ENCODE assay signal across 8 cellular contexts in the genomic region with DNA sequence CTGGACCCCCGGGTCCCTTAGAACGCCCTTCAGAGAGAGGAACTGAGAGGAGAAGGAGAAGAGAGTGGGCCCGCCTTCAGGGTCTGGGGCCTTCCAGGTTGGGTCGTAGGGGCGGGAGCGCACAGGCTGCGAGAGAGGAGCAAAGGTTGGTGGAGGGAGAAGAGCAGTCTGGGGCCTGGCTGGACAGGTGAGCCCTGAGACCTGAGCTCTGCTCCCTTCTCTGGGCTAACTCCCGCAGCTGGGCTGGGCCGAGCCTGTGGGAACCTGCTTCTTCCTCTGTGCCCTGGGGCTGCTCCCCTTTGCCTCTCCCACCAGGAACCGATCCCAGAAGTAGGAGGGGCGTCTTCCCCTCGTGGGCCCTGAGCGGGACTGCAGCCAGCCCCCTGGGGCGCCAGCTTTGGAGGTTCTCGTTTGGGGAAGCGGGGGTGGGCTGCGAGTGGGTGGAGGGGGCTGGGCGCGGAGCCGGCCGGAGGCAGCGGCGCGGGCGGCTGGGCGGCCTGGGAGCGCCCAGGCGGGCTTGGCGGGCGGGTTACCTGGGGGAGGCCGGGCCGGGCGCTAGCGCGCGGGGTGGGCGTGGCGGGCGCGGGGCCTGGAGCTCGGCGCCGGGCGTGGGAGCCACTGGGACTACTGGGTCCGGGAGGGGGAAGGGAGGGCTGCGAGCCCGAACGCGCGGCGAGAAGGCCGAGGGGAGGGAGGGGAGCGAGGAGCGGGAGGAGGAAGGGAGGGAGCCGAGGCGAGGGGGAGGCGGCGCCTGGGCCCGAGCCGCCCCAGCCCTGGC. TPM values are rescaled to one million over a fixed set of nuclear protein-coding genes. Genes with fewer than 3 reads are reported as not detected.
DNase-seq lines count a peak whose midpoint lies in the region; ATAC-seq and TF ChIP-seq lines count a peak whose summit lies in the region.

A gene (plus strand): TSS at position 777 of the 778 bp plus-strand sequence. CDS start 4,211 bp downstream, outside the sequence.

- H2AFZ ChIP-seq in neural progenitor cell (replicated peaks), result no peak within 1 kb of the TSS

- H3K9me3 Mint-ChIP-seq in CD4-positive, CD25-positive, alpha-beta regulatory T cell, result peaks cover 0 to 2% (median 0%) of the 10 kb centered on the region in 7 donors
- no peaks in the 10 kb centered on the region for H3K9me3 Mint-ChIP-seq in activated naive CD4-positive, alpha-beta T cell treated with anti-CD3 and anti-CD28 coated beads, Interleukin-2, amount 50 U/mL, for 72 hours
- H3K9me3 Mint-ChIP-seq in neural progenitor cell, result no peaks in the 10 kb centered on the region

- H3K27me3 ChIP-seq in CD4-positive, CD25-positive, alpha-beta regulatory T cell (ENCODE audit: control insufficient read depth, insufficient read depth, low read length), result peaks cover 5% of the 10 kb centered on the region
- H3K27me3 ChIP-seq in neural progenitor cell (no peaks in the 10 kb centered on the region), upper lobe of left lung (no peaks in the 10 kb centered on the region)

- H3K36me3 Mint-ChIP-seq in CD4-positive, CD25-positive, alpha-beta regulatory T cell, result no peaks in the 10 kb centered on the region
- H3K36me3 Mint-ChIP-seq in activated naive CD4-positive, alpha-beta T cell treated with anti-CD3 and anti-CD28 coated beads, Interleukin-2, amount 50 U/mL, for 72 hours, result no peaks in the 10 kb centered on the region
- peaks cover 5% of the 10 kb centered on the region for H3K36me3 Mint-ChIP-seq in neural progenitor cell

- H3K4me2 ChIP-seq in neural progenitor cell, result peak within 1 kb of the TSS; percentile 99

- peak within 1 kb of the TSS; percentile 48 for H3K4me3 ChIP-seq in CD4-positive, CD25-positive, alpha-beta regulatory T cell (ENCODE audit: low read depth, low read length)
- H3K4me3 ChIP-seq in neural progenitor cell (peak within 1 kb of the TSS; percentile 74), upper lobe of left lung (peak within 1 kb of the TSS; percentile 57 to 80 (median 74))

- no peak for TF ChIP-seq CTCF in neural progenitor cell (IDR thresholded peaks at IDR 0.05)
- TF ChIP-seq CTCF in upper lobe of left lung (IDR thresholded peaks at IDR 0.05), result peak in 1 of 6 experiments; percentile 5

- ATAC-seq in CD4-positive, CD25-positive, alpha-beta regulatory T cell (ENCODE audit: low read depth in 2 of 2), result peak; percentile 55 to 57
- ATAC-seq in HG02759 (IDR thresholded peaks at IDR 0.05; ENCODE audit: unreplicated experiment) (peak; percentile 51), upper lobe of left lung (ENCODE audit: low FRiP score in 2 of 2) (peak; percentile 35 to 86), GM21526 (IDR thresholded peaks at IDR 0.05; ENCODE audit: low FRiP score, unreplicated experiment) (no peak)
- peak; percentile 49 to 63 for ATAC-seq in activated naive CD4-positive, alpha-beta T cell treated with anti-CD3 and anti-CD28 coated beads, Interleukin-2, amount 50 U/mL, for 72 hours

- peak within 1 kb of the TSS; percentile 74 to 92 (median 87) for H3K4me3 Mint-ChIP-seq in CD4-positive, CD25-positive, alpha-beta regulatory T cell
- peak within 1 kb of the TSS; percentile 97 for H3K4me3 Mint-ChIP-seq in neural progenitor cell

- H3K4me1 ChIP-seq in CD4-positive, CD25-positive, alpha-beta regulatory T cell (ENCODE audit: control insufficient read depth, insufficient read depth, low read length, poor library complexity, severe bottlenecking), result peaks cover 31% of the 10 kb centered on the region
- peaks cover 51% of the 10 kb centered on the region for H3K4me1 ChIP-seq in neural progenitor cell
- peaks cover 31 to 44% (median 35%) of the 10 kb centered on the region in 4 donors for H3K4me1 ChIP-seq in upper lobe of left lung

- H3K4me1 Mint-ChIP-seq in CD4-positive, CD25-positive, alpha-beta regulatory T cell, result peaks cover 0 to 40% (median 14%) of the 10 kb centered on the region in 4 donors
- H3K4me1 Mint-ChIP-seq in neural progenitor cell, result peaks cover 72% of the 10 kb centered on the region

- peak in 2 of 4 donors; percentile 26 to 48 for TF ChIP-seq POLR2A in upper lobe of left lung (IDR thresholded peaks at IDR 0.05)

- H3K79me2 ChIP-seq in neural progenitor cell (ENCODE audit: low read depth), result peaks cover 81% of the 10 kb centered on the region

- TF ChIP-seq EP300 in upper lobe of left lung (IDR thresholded peaks at IDR 0.05), result no peak

- H3K27me3 Mint-ChIP-seq in CD4-positive, CD25-positive, alpha-beta regulatory T cell, result peaks cover 23% of the 10 kb centered on the region
- peaks cover 15% of the 10 kb centered on the region for H3K27me3 Mint-ChIP-seq in neural progenitor cell (ENCODE audit: insufficient read depth, low read depth)

- no peaks in the 10 kb centered on the region for H3K36me3 ChIP-seq in CD4-positive, CD25-positive, alpha-beta regulatory T cell (ENCODE audit: control insufficient read depth, insufficient read depth, low read length)
- H3K36me3 ChIP-seq in neural progenitor cell, result peaks cover 4% of the 10 kb centered on the region
- peaks cover 0 to 2% (median 0%) of the 10 kb centered on the region in 4 donors for H3K36me3 ChIP-seq in upper lobe of left lung

- H4K20me1 ChIP-seq in neural progenitor cell (ENCODE audit: low read depth), result peaks cover 53% of the 10 kb centered on the region

- 9 to 14% methylated on average over 33 to 60 of the region's 60 CpGs for WGBS in upper lobe of left lung, 2 donors

- H3K9me3 ChIP-seq in CD4-positive, CD25-positive, alpha-beta regulatory T cell (ENCODE audit: control insufficient read depth in 2 of 2, low read length in 2 of 2), result no peaks in the 10 kb centered on the region
- no peaks in the 10 kb centered on the region for H3K9me3 ChIP-seq in neural progenitor cell (ENCODE audit: low read depth)
- no peaks in the 10 kb centered on the region for H3K9me3 ChIP-seq in upper lobe of left lung

- peak in 2 of 3 donors; percentile 45 to 46 for DNase-seq in CD4-positive, CD25-positive, alpha-beta regulatory T cell
- DNase-seq in RPMI7951 (ENCODE audit: low read depth), result peak; percentile 72
- peak in 1 of 2 donors; percentile 25 for DNase-seq in activated naive CD4-positive, alpha-beta T cell treated with anti-CD3 and anti-CD28 coated beads, Interleukin-2, amount 50 U/mL, for 72 hours (ENCODE audit: low spot score in 2 of 2)
- DNase-seq in globus pallidus (ENCODE audit: low spot score), result peak; percentile 91
- DNase-seq in neural progenitor cell (ENCODE audit: low spot score), result peak; percentile 76
- peak; percentile 67 to 94 for DNase-seq in upper lobe of left lung

- H3F3A ChIP-seq in neural progenitor cell (ENCODE audit: low read depth), result peaks cover 77% of the 10 kb centered on the region

- H3K9ac ChIP-seq in neural progenitor cell, result peak within 1 kb of the TSS; percentile 77

- H3K27ac Mint-ChIP-seq in CD4-positive, CD25-positive, alpha-beta regulatory T cell, result peak within 1 kb of the TSS; percentile 86 to 95 (median 90)
- peak within 1 kb of the TSS; percentile 27 to 78 for H3K27ac Mint-ChIP-seq in activated naive CD4-positive, alpha-beta T cell treated with anti-CD3 and anti-CD28 coated beads, Interleukin-2, amount 50 U/mL, for 72 hours
- peak within 1 kb of the TSS; percentile 100 for H3K27ac Mint-ChIP-seq in neural progenitor cell

- H3K27ac ChIP-seq in CD4-positive, CD25-positive, alpha-beta regulatory T cell (ENCODE audit: insufficient read depth, low read length, poor library complexity, severe bottlenecking), result peak within 1 kb of the TSS; percentile 14
- H3K27ac ChIP-seq in neural progenitor cell (peak within 1 kb of the TSS; percentile 91), upper lobe of left lung (peak within 1 kb of the TSS; percentile 77 to 89 (median 83))

RNA-seq across cellular contexts. Expression of the gene that starts here (rescaled TPM):
- total RNA-seq in CD4-positive, CD25-positive, alpha-beta regulatory T cell, result 5.0 TPM
- 1 to 10 TPM; 1.2 to 3.5 (median 1.9) TPM for polyA plus RNA-seq in CD4-positive, CD25-positive, alpha-beta regulatory T cell
- total RNA-seq in RPMI7951 (2014; rRNA removed; shearing (Covaris generic)), result 12.0 and 16.6 TPM in 2 replicates
- total RNA-seq in activated naive CD4-positive, alpha-beta T cell treated with anti-CD3 and anti-CD28 coated beads, Interleukin-2, amount 50 U/mL, for 72 hours, result 10 to 100 TPM; 15.2 to 20.7 TPM
- total RNA-seq in neural progenitor cell (ENCODE audit: low replicate concordance) (85.3 and 234 TPM in 2 replicates), upper lobe of left lung (100 to 1,000 TPM in 5 of 6 donors, 10 to 100 TPM in 1; 75.4 to 147 (median 111) TPM)

Comparison
In these comparisons a context has a peak if more than half of its experiments do, and no peak if none do; other contexts are left out.
1. H3K27ac ChIP-seq: peak in every context shown above with its lines; median percentile 91 in neural progenitor cell; 83 in upper lobe of left lung; 14 in CD4-positive, CD25-positive, alpha-beta regulatory T cell.